ENCODE assay signal across 10 cellular contexts in genomic region chr1:205907794-205908193, GRCh38. TPM values are rescaled to one million over a fixed set of nuclear protein-coding genes. Genes with fewer than 3 reads are reported as not detected.
DNase-seq lines count a peak whose midpoint lies in the region; FAIRE-seq and TF ChIP-seq lines count a peak whose summit lies in the region.
"Had no signal": no experiment of that assay in that cellular context is flagged by ENCODE, and none has a peak within 500 bp of the region (broad histone marks: within the 10 kb centered on the region; RNA-seq: fewer than 3 reads in every experiment).

No MANE protein-coding gene starts in this region.

- no peak for FAIRE-seq in urothelium cell line (lab: Jason Lieb, UNC)

- H3K4me3 ChIP-seq in AG09309 (ENCODE audit: control insufficient read depth, low read depth, low read length), result no peak overlapping the region

- CTCF ChIA-PET in HEK293T (lab: Yijun Ruan, JAX), result interaction anchor here (0.7 to 2.2 kb wide), 7 partner anchors 70 to 1040 kb away, joined by 3 to 11 read pairs (median 3); no protein-coding TSS in a partner anchor

- POLR2A ChIA-PET in HEK293T (lab: Yijun Ruan, JAX), result no interaction called here

- peak; percentile 21 for DNase-seq in AG09309 (ENCODE audit: low read depth)
- peak; percentile 39 for DNase-seq in HEK293T (ENCODE audit: extremely low spot score)
- peak; percentile 52 for DNase-seq in astrocyte of the hippocampus (ENCODE audit: low read depth, low spot score)
- peak; percentile 25 for DNase-seq in kidney glomerular epithelial cell (lab: John Stamatoyannopoulos, UW)
- no peak for DNase-seq in urothelium cell line (ENCODE audit: low spot score)
- no peak for DNase-seq in cerebellar nuclear complex (lab: John Stamatoyannopoulos, UW)
- no peak for DNase-seq in stimulated activated CD4-positive, alpha-beta T cell treated with anti-CD3 and anti-CD28 coated beads, Interleukin-4, amount 100 ng/mL, for 24 hours
- no peak for DNase-seq in mesenteric fat pad (ENCODE audit: low spot score)
- DNase-seq: activated T-cell treated with anti-CD3 and anti-CD28 coated beads, Interleukin-2, amount 50 U/mL, for 4 hours had no signal

- TF ChIP-seq CTCF in AG09309 (IDR thresholded peaks at IDR 0.05; ENCODE audit: control insufficient read depth, insufficient read depth, low read depth, low read length, missing control alignments), result peak; percentile 78

TF ChIP-seq in HEK293T, 16 proteins besides CTCF, POLR2A, EP300 and RAD21:
- TF ChIP-seq FOXA1 (IDR thresholded peaks at IDR 0.05), result no peak

RNA-seq across cellular contexts. Expression of gene SLC26A9, which starts 35.5 kb away (rescaled TPM):
- not detected for total RNA-seq in mesenteric fat pad
- total RNA-seq: activated T-cell treated with anti-CD3 and anti-CD28 coated beads, Interleukin-2, amount 50 U/mL, for 4 hours; mononuclear cell had no signal

RNA-seq across cellular contexts. Expression of gene PM20D1, which starts 57.9 kb away (rescaled TPM):
- total RNA-seq in mesenteric fat pad, result 0.29 TPM

Comparison
In these comparisons a context has a peak if more than half of its experiments do, and no peak if none do; other contexts are left out.
1. DNase-seq: peak in AG09309 (single experiment), HEK293T (single experiment), astrocyte of the hippocampus (single experiment) and kidney glomerular epithelial cell (single experiment); none in urothelium cell line (single experiment), cerebellar nuclear complex (0 of 2), stimulated activated CD4-positive, alpha-beta T cell treated with anti-CD3 and anti-CD28 coated beads, Interleukin-4, amount 100 ng/mL, for 24 hours (single experiment) and mesenteric fat pad (single experiment).